In the genomic region with DNA sequence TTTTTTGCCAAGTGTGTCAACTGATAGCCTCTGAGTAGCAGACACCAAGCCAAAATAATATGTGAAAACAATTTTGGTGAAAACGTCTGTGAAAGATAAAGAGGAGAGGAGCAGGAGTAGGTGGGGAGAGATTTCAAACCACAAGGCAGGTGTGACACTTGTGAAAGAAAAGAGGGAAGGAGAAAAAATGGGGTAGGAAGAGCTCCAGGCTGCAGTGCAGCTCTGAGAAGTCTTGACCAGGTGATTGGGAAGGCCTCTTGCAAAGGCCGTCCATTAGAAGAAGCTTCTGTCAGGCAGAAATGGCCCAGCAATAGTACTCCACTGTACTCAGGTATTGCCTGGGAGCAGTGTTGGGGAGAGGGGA, we compare ENCODE assay signal across 1 cellular context.
TF ChIP-seq lines count a peak whose summit lies in the region.

No MANE protein-coding gene starts in this region.

TF ChIP-seq in GM23338, 12 proteins besides CTCF, POLR2A, EP300 and RAD21 (continued from another document):
- TF ChIP-seq, protein P1, sequence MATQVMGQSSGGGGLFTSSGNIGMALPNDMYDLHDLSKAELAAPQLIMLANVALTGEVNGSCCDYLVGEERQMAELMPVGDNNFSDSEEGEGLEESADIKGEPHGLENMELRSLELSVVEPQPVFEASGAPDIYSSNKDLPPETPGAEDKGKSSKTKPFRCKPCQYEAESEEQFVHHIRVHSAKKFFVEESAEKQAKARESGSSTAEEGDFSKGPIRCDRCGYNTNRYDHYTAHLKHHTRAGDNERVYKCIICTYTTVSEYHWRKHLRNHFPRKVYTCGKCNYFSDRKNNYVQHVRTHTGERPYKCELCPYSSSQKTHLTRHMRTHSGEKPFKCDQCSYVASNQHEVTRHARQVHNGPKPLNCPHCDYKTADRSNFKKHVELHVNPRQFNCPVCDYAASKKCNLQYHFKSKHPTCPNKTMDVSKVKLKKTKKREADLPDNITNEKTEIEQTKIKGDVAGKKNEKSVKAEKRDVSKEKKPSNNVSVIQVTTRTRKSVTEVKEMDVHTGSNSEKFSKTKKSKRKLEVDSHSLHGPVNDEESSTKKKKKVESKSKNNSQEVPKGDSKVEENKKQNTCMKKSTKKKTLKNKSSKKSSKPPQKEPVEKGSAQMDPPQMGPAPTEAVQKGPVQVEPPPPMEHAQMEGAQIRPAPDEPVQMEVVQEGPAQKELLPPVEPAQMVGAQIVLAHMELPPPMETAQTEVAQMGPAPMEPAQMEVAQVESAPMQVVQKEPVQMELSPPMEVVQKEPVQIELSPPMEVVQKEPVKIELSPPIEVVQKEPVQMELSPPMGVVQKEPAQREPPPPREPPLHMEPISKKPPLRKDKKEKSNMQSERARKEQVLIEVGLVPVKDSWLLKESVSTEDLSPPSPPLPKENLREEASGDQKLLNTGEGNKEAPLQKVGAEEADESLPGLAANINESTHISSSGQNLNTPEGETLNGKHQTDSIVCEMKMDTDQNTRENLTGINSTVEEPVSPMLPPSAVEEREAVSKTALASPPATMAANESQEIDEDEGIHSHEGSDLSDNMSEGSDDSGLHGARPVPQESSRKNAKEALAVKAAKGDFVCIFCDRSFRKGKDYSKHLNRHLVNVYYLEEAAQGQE (IDR thresholded peaks at IDR 0.05; ENCODE audit: unreplicated experiment) = no peak
- TF ChIP-seq, protein P2, sequence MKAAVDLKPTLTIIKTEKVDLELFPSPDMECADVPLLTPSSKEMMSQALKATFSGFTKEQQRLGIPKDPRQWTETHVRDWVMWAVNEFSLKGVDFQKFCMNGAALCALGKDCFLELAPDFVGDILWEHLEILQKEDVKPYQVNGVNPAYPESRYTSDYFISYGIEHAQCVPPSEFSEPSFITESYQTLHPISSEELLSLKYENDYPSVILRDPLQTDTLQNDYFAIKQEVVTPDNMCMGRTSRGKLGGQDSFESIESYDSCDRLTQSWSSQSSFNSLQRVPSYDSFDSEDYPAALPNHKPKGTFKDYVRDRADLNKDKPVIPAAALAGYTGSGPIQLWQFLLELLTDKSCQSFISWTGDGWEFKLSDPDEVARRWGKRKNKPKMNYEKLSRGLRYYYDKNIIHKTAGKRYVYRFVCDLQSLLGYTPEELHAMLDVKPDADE (IDR thresholded peaks at IDR 0.05) = no peak
- TF ChIP-seq ZNF331 (CRISPR knock-in tag; IDR thresholded peaks at IDR 0.05; ENCODE audit: low read depth) (no peak), POLR2AphosphoS5 (IDR thresholded peaks at IDR 0.05; ENCODE audit: low read depth) (no peak), JUNB (IDR thresholded peaks at IDR 0.05; ENCODE audit: unreplicated experiment) (no peak), CREB1 (CRISPR knock-in tag; IDR thresholded peaks at IDR 0.05; ENCODE audit: low read depth) (no peak), EZH2 (IDR thresholded peaks at IDR 0.05; ENCODE audit: low read depth, unreplicated experiment) (no peak), STAT1 (IDR thresholded peaks at IDR 0.05; ENCODE audit: unreplicated experiment) (no peak), NANOG (IDR thresholded peaks at IDR 0.05; ENCODE audit: borderline replicate concordance) (no peak), ZNF114 (CRISPR knock-in tag; IDR thresholded peaks at IDR 0.05) (no peak)
- TF ChIP-seq, protein P3, sequence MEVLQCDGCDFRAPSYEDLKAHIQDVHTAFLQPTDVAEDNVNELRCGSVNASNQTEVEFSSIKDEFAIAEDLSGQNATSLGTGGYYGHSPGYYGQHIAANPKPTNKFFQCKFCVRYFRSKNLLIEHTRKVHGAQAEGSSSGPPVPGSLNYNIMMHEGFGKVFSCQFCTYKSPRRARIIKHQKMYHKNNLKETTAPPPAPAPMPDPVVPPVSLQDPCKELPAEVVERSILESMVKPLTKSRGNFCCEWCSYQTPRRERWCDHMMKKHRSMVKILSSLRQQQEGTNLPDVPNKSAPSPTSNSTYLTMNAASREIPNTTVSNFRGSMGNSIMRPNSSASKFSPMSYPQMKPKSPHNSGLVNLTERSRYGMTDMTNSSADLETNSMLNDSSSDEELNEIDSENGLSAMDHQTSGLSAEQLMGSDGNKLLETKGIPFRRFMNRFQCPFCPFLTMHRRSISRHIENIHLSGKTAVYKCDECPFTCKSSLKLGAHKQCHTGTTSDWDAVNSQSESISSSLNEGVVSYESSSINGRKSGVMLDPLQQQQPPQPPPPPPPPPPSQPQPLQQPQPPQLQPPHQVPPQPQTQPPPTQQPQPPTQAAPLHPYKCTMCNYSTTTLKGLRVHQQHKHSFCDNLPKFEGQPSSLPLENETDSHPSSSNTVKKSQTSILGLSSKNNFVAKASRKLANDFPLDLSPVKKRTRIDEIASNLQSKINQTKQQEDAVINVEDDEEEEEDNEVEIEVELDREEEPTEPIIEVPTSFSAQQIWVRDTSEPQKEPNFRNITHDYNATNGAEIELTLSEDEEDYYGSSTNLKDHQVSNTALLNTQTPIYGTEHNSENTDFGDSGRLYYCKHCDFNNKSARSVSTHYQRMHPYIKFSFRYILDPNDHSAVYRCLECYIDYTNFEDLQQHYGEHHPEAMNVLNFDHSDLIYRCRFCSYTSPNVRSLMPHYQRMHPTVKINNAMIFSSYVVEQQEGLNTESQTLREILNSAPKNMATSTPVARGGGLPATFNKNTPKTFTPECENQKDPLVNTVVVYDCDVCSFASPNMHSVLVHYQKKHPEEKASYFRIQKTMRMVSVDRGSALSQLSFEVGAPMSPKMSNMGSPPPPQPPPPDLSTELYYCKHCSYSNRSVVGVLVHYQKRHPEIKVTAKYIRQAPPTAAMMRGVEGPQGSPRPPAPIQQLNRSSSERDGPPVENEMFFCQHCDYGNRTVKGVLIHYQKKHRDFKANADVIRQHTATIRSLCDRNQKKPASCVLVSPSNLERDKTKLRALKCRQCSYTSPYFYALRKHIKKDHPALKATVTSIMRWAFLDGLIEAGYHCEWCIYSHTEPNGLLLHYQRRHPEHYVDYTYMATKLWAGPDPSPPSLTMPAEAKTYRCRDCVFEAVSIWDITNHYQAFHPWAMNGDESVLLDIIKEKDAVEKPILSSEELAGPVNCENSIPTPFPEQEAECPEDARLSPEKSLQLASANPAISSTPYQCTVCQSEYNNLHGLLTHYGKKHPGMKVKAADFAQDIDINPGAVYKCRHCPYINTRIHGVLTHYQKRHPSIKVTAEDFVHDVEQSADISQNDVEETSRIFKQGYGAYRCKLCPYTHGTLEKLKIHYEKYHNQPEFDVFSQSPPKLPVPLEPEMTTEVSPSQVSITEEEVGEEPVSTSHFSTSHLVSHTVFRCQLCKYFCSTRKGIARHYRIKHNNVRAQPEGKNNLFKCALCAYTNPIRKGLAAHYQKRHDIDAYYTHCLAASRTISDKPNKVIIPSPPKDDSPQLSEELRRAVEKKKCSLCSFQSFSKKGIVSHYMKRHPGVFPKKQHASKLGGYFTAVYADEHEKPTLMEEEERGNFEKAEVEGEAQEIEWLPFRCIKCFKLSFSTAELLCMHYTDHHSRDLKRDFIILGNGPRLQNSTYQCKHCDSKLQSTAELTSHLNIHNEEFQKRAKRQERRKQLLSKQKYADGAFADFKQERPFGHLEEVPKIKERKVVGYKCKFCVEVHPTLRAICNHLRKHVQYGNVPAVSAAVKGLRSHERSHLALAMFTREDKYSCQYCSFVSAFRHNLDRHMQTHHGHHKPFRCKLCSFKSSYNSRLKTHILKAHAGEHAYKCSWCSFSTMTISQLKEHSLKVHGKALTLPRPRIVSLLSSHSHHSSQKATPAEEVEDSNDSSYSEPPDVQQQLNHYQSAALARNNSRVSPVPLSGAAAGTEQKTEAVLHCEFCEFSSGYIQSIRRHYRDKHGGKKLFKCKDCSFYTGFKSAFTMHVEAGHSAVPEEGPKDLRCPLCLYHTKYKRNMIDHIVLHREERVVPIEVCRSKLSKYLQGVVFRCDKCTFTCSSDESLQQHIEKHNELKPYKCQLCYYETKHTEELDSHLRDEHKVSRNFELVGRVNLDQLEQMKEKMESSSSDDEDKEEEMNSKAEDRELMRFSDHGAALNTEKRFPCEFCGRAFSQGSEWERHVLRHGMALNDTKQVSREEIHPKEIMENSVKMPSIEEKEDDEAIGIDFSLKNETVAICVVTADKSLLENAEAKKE (CRISPR knock-in tag; IDR thresholded peaks at IDR 0.05) = no peak
